ENCODE assay signal across 25 cellular contexts in genomic region chr12:116332705-116333380, GRCh38. TPM values are rescaled to one million over a fixed set of nuclear protein-coding genes. Genes with fewer than 3 reads are reported as not detected.
A peak's percentile ranks its signal among the peaks of the same experiment; 100 is the strongest.
DNase-seq lines count a peak whose midpoint lies in the region; ATAC-seq and TF ChIP-seq lines count a peak whose summit lies in the region.
"Had no signal": no experiment of that assay in that cellular context is flagged by ENCODE, and none has a peak within 500 bp of the region (broad histone marks: within the 10 kb centered on the region; RNA-seq: fewer than 3 reads in every experiment).

No MANE protein-coding gene starts in this region.

- DNase-seq in CD14-positive monocyte (ENCODE audit: low spot score) (no peak), M059J (ENCODE audit: low read depth) (peak; percentile 11), NCI-H2196 treated with DMSO at 0.1 percent for 48 hours (lab: John Stamatoyannopoulos, UW; ENCODE audit: unreplicated experiment) (peak; percentile 29), foreskin keratinocyte (peak in 1 of 2 donors; percentile 24), NCI-H2081 treated with DMSO at 0.1 percent for 48 hours (lab: John Stamatoyannopoulos, UW) (no peak), CD1c-positive myeloid dendritic cell (ENCODE audit: extremely low spot score) (no peak), ureter (ENCODE audit: low spot score) (no peak)
- DNase-seq in effector memory CD4-positive, alpha-beta T cell = no peak
- DNase-seq: activated CD4-positive, alpha-beta T cell treated with anti-CD3 and anti-CD28 coated beads for 48 hours; CD4-positive, alpha-beta memory T cell; DMS153; HCEC 1CT; heart left ventricle; Kasumi-1; NCI-H1092; NCI-H446; PC-3; stimulated activated CD4-positive, alpha-beta T cell treated with anti-CD3 and anti-CD28 coated beads, Interleukin-1b, Interleukin-23, amount 100 ng/mL, for 48 hours; stimulated activated naive CD4-positive, alpha-beta T cell; T-cell had no signal

- intact Hi-C loops in CD14-positive monocyte (cut with micrococcal nuclease) = loop anchor here (5.0 to 10.0 kb wide), 3 partner anchors 41 to 72 kb away; no protein-coding TSS in a partner anchor

- H3K27ac Mint-ChIP-seq in CD14-positive monocyte = peak overlapping the region in 6 of 7 donors; percentile 42 to 84 (median 69)
- H3K27ac Mint-ChIP-seq: activated naive CD4-positive, alpha-beta T cell treated with anti-CD3 and anti-CD28 coated beads, Interleukin-2, amount 50 U/mL, for 72 hours; activated T-helper 1 cell treated with anti-CD3 and anti-CD28 coated beads, Interleukin-12 subunit alpha, Interleukin-12 subunit beta, Interleukin-2, Interleukin-4 antibody, amounts not matched to agents 30 ng/mL and 10 ng/mL and 1 ng/mL, durations not matched to agents 14 hours and 24 hours and 36 hours; CD4-positive, alpha-beta memory T cell; T-cell had no signal

- H3K27ac ChIP-seq in foreskin keratinocyte = no peak overlapping the region
- H3K27ac ChIP-seq in effector memory CD4-positive, alpha-beta T cell (ENCODE audit: insufficient read depth, low read length, poor library complexity, severe bottlenecking) = no peak overlapping the region
- H3K27ac ChIP-seq: heart left ventricle, thoracic aorta had no signal

- peak; percentile 36 for ATAC-seq in foreskin keratinocyte
- ATAC-seq: activated naive CD4-positive, alpha-beta T cell treated with anti-CD3 and anti-CD28 coated beads, Interleukin-2, amount 50 U/mL, for 72 hours; heart left ventricle; left lobe of liver; PC-3; T-cell had no signal

- no peak overlapping the region for H3K4me3 Mint-ChIP-seq in CD14-positive monocyte
- H3K4me3 Mint-ChIP-seq: activated T-helper 1 cell treated with anti-CD3 and anti-CD28 coated beads, Interleukin-12 subunit alpha, Interleukin-12 subunit beta, Interleukin-2, Interleukin-4 antibody, amounts not matched to agents 30 ng/mL and 10 ng/mL and 1 ng/mL, durations not matched to agents 14 hours and 24 hours and 36 hours; CD4-positive, alpha-beta memory T cell; neural crest cell; T-cell had no signal

- peaks cover 43% of the 10 kb centered on the region for H3K4me1 Mint-ChIP-seq in CD14-positive monocyte

- H3K27me3 Mint-ChIP-seq in CD14-positive monocyte (ENCODE audit: low read depth in 3 of 3) = peaks cover 0 to 1% (median 0%) of the 10 kb centered on the region in 3 donors
- H3K27me3 Mint-ChIP-seq: T-cell had no signal

- no peak overlapping the region for H3K4me3 ChIP-seq in effector memory CD4-positive, alpha-beta T cell (ENCODE audit: insufficient read depth, low read depth, low read length, poor library complexity, severe bottlenecking)
- H3K4me3 ChIP-seq: heart left ventricle, thoracic aorta had no signal

- peaks cover 3% of the 10 kb centered on the region for H3K9me3 ChIP-seq in effector memory CD4-positive, alpha-beta T cell (ENCODE audit: control insufficient read depth, low read length)
- H3K9me3 ChIP-seq: heart left ventricle, thoracic aorta had no signal

- TF ChIP-seq CTCF in CD14-positive monocyte (IDR thresholded peaks at IDR 0.05) (no peak), foreskin keratinocyte (conservative IDR thresholded peaks at IDR 0.05) (no peak)

- H3K36me3 Mint-ChIP-seq in CD14-positive monocyte = peaks cover 2 to 4% of the 10 kb centered on the region in 2 donors
- H3K36me3 Mint-ChIP-seq: activated naive CD4-positive, alpha-beta T cell treated with anti-CD3 and anti-CD28 coated beads, Interleukin-2, amount 50 U/mL, for 72 hours; CD4-positive, alpha-beta memory T cell; T-cell had no signal

- H3K4me1 ChIP-seq in foreskin keratinocyte = peaks cover 3% of the 10 kb centered on the region
- no peaks in the 10 kb centered on the region for H3K4me1 ChIP-seq in effector memory CD4-positive, alpha-beta T cell (ENCODE audit: control insufficient read depth, insufficient read depth, low read length, poor library complexity, severe bottlenecking)

- H3K9me3 Mint-ChIP-seq in CD14-positive monocyte = no peaks in the 10 kb centered on the region
- H3K9me3 Mint-ChIP-seq: activated naive CD4-positive, alpha-beta T cell treated with anti-CD3 and anti-CD28 coated beads, Interleukin-2, amount 50 U/mL, for 72 hours; T-cell had no signal

- no peaks in the 10 kb centered on the region for H3K36me3 ChIP-seq in effector memory CD4-positive, alpha-beta T cell (ENCODE audit: control insufficient read depth, insufficient read depth, low read length)
- H3K36me3 ChIP-seq: heart left ventricle, thoracic aorta had no signal

- H3K27me3 ChIP-seq in foreskin keratinocyte = no peaks in the 10 kb centered on the region
- no peaks in the 10 kb centered on the region for H3K27me3 ChIP-seq in effector memory CD4-positive, alpha-beta T cell (replicated peaks; ENCODE audit: control insufficient read depth, insufficient read depth, low read length, poor library complexity, severe bottlenecking)
- H3K27me3 ChIP-seq: heart left ventricle had no signal

RNA-seq across cellular contexts. Expression of gene MED13L, which starts 55.4 kb away (rescaled TPM):
- polyA plus RNA-seq in CD14-positive monocyte (1 to 10 TPM; 4.4 to 7.5 TPM), foreskin keratinocyte (4.6 and 5.3 TPM in 2 replicates)
- 38.6 and 53.0 TPM in 2 replicates for total RNA-seq in M059J (2014; rRNA removed; shearing (Covaris generic))
- total RNA-seq in foreskin keratinocyte (42.4 and 50.1 TPM in 2 replicates), ureter (130 TPM)

Comparison
In these comparisons a context has a peak if more than half of its experiments do, and no peak if none do; other contexts are left out.
1. DNase-seq: peak in M059J (single experiment) and NCI-H2196 treated with DMSO at 0.1 percent for 48 hours (single experiment); none in CD14-positive monocyte (single experiment), effector memory CD4-positive, alpha-beta T cell (0 of 3), NCI-H2081 treated with DMSO at 0.1 percent for 48 hours (single experiment), CD1c-positive myeloid dendritic cell (single experiment) and ureter (single experiment).